11 cellular contexts compared by ENCODE assay signal in the genomic region with DNA sequence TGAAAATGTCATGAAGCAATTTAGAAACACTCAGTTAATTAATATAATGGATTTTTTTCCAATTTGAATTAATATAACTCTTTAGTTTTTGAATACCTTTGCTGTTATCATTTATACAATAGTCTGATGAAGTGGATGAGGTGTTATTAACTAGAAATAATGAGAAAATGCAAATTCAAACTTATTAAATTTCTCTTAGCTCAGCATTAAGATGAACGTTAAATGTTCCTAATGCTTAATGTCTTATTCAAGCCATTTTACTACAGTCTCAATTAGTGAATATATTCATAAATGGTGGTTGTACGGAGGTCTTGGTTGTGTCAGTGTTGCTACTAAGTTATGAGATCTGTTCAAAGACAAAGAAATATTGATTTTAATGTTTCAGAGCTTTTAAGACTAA.
"Had no signal": no experiment of that assay in that cellular context is flagged by ENCODE, and none has a peak within 500 bp of the region (broad histone marks: within the 10 kb centered on the region; RNA-seq: fewer than 3 reads in every experiment).

No MANE protein-coding gene starts in this region.

- DNase-seq: GM23248, GOT3, H7, H9, HCEC 1CT, HFFc6 had no signal

- H3K9me3 ChIP-seq: HAP-1 had no signal

- ATAC-seq: GM23338, HCT116 had no signal

- H3K36me3 ChIP-seq: HAP-1 had no signal

- H2AFZ ChIP-seq: GM23248, GM23338 had no signal

- FAIRE-seq: H1, H54 had no signal

- H3K9ac ChIP-seq: GM23248 had no signal

- H3K4me3 ChIP-seq: GM23248, GM23338, HAP-1 had no signal

- H3K27ac ChIP-seq: GM23248 had no signal

- H3K4me1 ChIP-seq: HAP-1 had no signal
